ENCODE assay signal across 15 cellular contexts in genomic region chr6:136158971-136159370, GRCh38.
"Had no signal": no experiment of that assay in that cellular context is flagged by ENCODE, and none has a peak within 500 bp of the region (broad histone marks: within the 10 kb centered on the region; RNA-seq: fewer than 3 reads in every experiment).

No MANE protein-coding gene starts in this region.

- H3K36me3 ChIP-seq: neural progenitor cell, sigmoid colon, upper lobe of left lung had no signal

- DNase-seq: activated CD4-positive, alpha-beta memory T cell treated with anti-CD3 and anti-CD28 coated beads, Interleukin-2, amount 10 ng/mL, durations not matched to agents 7 days and 5 days; activated CD4-positive, alpha-beta T cell treated with anti-CD3 and anti-CD28 coated beads, Interleukin-2, amount 10 ng/mL, durations not matched to agents 24 days and 14 days; activated T-cell treated with anti-CD3 and anti-CD28 coated beads, Interleukin-2, amount 50 U/mL, for 72 hours; effector memory CD4-positive, alpha-beta T cell; naive thymus-derived CD4-positive, alpha-beta T cell; sigmoid colon; stimulated activated CD4-positive, alpha-beta T cell treated with anti-CD3 and anti-CD28 coated beads, Interleukin-4, amount 100 ng/mL, for 1 hour; stimulated activated naive CD4-positive, alpha-beta T cell; SW 1271; T-helper 17 cell had no signal

- H3K27ac ChIP-seq: esophagus muscularis mucosa, neural progenitor cell, sigmoid colon, upper lobe of left lung had no signal

- H3K9me3 ChIP-seq: esophagus muscularis mucosa, sigmoid colon, upper lobe of left lung had no signal

- H3K4me3 ChIP-seq: esophagus muscularis mucosa, lung, neural progenitor cell, sigmoid colon, upper lobe of left lung had no signal

- H3K4me1 ChIP-seq: neural progenitor cell, sigmoid colon, upper lobe of left lung had no signal

- ATAC-seq: activated naive CD4-positive, alpha-beta T cell treated with anti-CD3 and anti-CD28 coated beads, Interleukin-2, amount 50 U/mL, for 72 hours; activated T-cell treated with anti-CD3 and anti-CD28 coated beads, Interleukin-2, amount 50 U/mL, for 72 hours; naive thymus-derived CD4-positive, alpha-beta T cell; T-helper 17 cell had no signal

- H3K27me3 ChIP-seq: esophagus muscularis mucosa, neural progenitor cell, sigmoid colon, upper lobe of left lung had no signal
